Comparison of ENCODE assay signal across 8 cellular contexts in the genomic region with DNA sequence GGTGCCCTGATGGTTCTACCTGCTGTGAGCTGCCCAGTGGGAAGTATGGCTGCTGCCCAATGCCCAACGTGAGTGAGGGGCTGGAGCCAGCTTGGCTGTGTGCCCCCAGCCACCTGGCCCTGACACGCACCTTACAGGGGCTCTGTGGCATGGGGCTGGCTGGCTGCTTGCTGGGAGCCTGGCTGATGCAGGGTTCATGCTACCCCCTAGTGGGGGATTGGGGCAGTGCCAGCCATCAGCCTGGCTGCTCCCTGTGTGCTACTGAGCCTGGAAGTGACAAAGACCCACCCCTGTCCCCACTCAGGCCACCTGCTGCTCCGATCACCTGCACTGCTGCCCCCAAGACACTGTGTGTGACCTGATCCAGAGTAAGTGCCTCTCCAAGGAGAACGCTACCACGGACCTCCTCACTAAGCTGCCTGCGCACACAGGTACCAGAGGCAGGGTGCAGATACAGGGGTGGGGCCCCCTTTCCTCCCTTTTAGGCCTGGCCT. TPM values are rescaled to one million over a fixed set of nuclear protein-coding genes. Genes with fewer than 3 reads are reported as not detected.
DNase-seq lines count a peak whose midpoint lies in the region; ATAC-seq, FAIRE-seq and TF ChIP-seq lines count a peak whose summit lies in the region.

No MANE protein-coding gene starts in this region.

- H3K36me3 ChIP-seq in H1 (ENCODE audit: control insufficient read depth in 2 of 4, insufficient read depth in 4 of 4, low read length in 3 of 4): peaks cover 0 to 3% (median under 1%) of the 10 kb centered on the region in 4 experiments; a peak in 3 of 8 replicates

- H2BK120ac ChIP-seq in H1 (replicated peaks; ENCODE audit: low read depth, low read length): no peak overlapping the region

- H3K56ac ChIP-seq in H1 (replicated peaks; ENCODE audit: insufficient read length, low read depth, low read length): no peak overlapping the region

- peaks cover 0 to 8% (median 4%) of the 10 kb centered on the region in 4 experiments; a peak in 4 of 7 replicates for H3K4me1 ChIP-seq in H1 (replicated peaks in 1 of 4; ENCODE audit: control insufficient read depth in 3 of 4, insufficient read depth in 4 of 4, low read length in 3 of 4)

- no peak overlapping the region for H4K5ac ChIP-seq in H1 (ENCODE audit: insufficient read length, low read depth, low read length)

- no peak overlapping the region for H3K18ac ChIP-seq in H1 (ENCODE audit: extremely low read depth, low read length)

- H3K79me2 ChIP-seq in H1 (ENCODE audit: control insufficient read depth in 1 of 2, insufficient read depth in 2 of 2, low read length in 2 of 2): peaks cover 0 to 3% of the 10 kb centered on the region in 2 experiments; a peak in 1 of 4 replicates

- H3K27ac ChIP-seq in H1 (ENCODE audit: low read depth, low read length): no peak overlapping the region

- no peak overlapping the region for H2BK5ac ChIP-seq in H1 (ENCODE audit: low read depth, low read length)

- H3K9me3 Mint-ChIP-seq in activated CD8-positive, alpha-beta T cell treated with anti-CD3 and anti-CD28 coated beads, Interleukin-2, amount 10 ng/mL, durations not matched to agents 7 days and 5 days (ENCODE audit: insufficient read depth): no peaks in the 10 kb centered on the region
- no peaks in the 10 kb centered on the region for H3K9me3 Mint-ChIP-seq in stimulated activated effector memory CD8-positive, alpha-beta T cell treated with anti-CD3 and anti-CD28 coated beads, Interleukin-12 subunit alpha, Interleukin-12 subunit beta, amount 100 ng/mL, for 72 hours

- H3K27me3 Mint-ChIP-seq in activated CD8-positive, alpha-beta T cell treated with anti-CD3 and anti-CD28 coated beads, Interleukin-2, amount 10 ng/mL, durations not matched to agents 7 days and 5 days (ENCODE audit: low read depth): peaks cover 6% of the 10 kb centered on the region

- POLR2A ChIA-PET in activated CD8-positive, alpha-beta T cell treated with anti-CD3 and anti-CD28 coated beads, Interleukin-2, amount 10 ng/mL, durations not matched to agents 7 days and 5 days (lab: Charles Lee): no interaction called here
- POLR2A ChIA-PET in H1 (lab: Charles Lee; ENCODE audit: partially characterized antibody): interaction anchor here (1.0 to 2.2 kb wide), 9 partner anchors 10 to 322 kb away, joined by 3 to 8 read pairs (median 3); a partner anchor contains a TSS

- H3K9me3 ChIP-seq in H1 (ENCODE audit: insufficient read depth in 2 of 2, low read depth in 1 of 2, low read length in 1 of 2): no peaks in the 10 kb centered on the region

- TF ChIP-seq EP300 in H1 (IDR thresholded peaks at IDR 0.05; ENCODE audit: borderline replicate concordance in 1 of 2, low read depth in 2 of 2, low read length in 2 of 2): no peak

- no peak overlapping the region for H3K27ac Mint-ChIP-seq in activated CD8-positive, alpha-beta T cell treated with anti-CD3 and anti-CD28 coated beads, Interleukin-2, amount 10 ng/mL, durations not matched to agents 7 days and 5 days
- no peak overlapping the region for H3K27ac Mint-ChIP-seq in stimulated activated effector memory CD8-positive, alpha-beta T cell treated with anti-CD3 and anti-CD28 coated beads, Interleukin-12 subunit alpha, Interleukin-12 subunit beta, amount 100 ng/mL, for 72 hours

- H2AK5ac ChIP-seq in H1 (ENCODE audit: low read depth, low read length): no peak overlapping the region

- no peak overlapping the region for H3K14ac ChIP-seq in H1 (ENCODE audit: insufficient read length)

- 74% methylated on average over 5 of the region's 6 CpGs; no CpG with 5 or more reads in 1 of the 2 experiments for WGBS in H1 (ENCODE audit: extremely low coverage in 1 of 2, insufficient coverage in 1 of 2, insufficient read length in 1 of 2, insufficient replicate concordance in 2 of 2, low coverage in 1 of 2, low lambda C conversion rate in 2 of 2, missing lambda C conversion rate in 1 of 2), 2 experiments

- no peaks in the 10 kb centered on the region; a peak in 2 of 7 replicates for H3K27me3 ChIP-seq in H1 (replicated peaks in 1 of 4; ENCODE audit: control insufficient read depth in 3 of 4, extremely low read depth in 1 of 4, insufficient read depth in 3 of 4, low read length in 3 of 4)

- no peak overlapping the region for H3K4me2 ChIP-seq in H1 (ENCODE audit: insufficient read depth in 1 of 2, low read depth in 2 of 2, low read length in 2 of 2)

- DNase-seq in NK-92 treated with Interleukin-12 subunit alpha and Interleukin-12 subunit beta, amount 100 ng/mL, for 24 hours (lab: John Stamatoyannopoulos, UW): peak; percentile 42
- DNase-seq in NK-92 (lab: John Stamatoyannopoulos, UW; ENCODE audit: unreplicated experiment): no peak
- DNase-seq in NCI-H526 (lab: John Stamatoyannopoulos, UW): peak; percentile 28 to 87
- DNase-seq in activated CD8-positive, alpha-beta T cell treated with anti-CD3 and anti-CD28 coated beads, Interleukin-2, amount 10 ng/mL, durations not matched to agents 7 days and 5 days: peak; percentile 83
- peak in 1 of 2 experiments; percentile 90 for DNase-seq in H1 (ENCODE audit: low read depth in 1 of 2, low spot score in 2 of 2)
- DNase-seq in mucosa of gallbladder (ENCODE audit: low spot score): peak; percentile 60
- peak; percentile 69 to 86 for DNase-seq in stimulated activated effector memory CD8-positive, alpha-beta T cell treated with anti-CD3 and anti-CD28 coated beads, Interleukin-12 subunit alpha, Interleukin-12 subunit beta, amount 100 ng/mL, for 72 hours (ENCODE audit: low spot score in 2 of 2)

- no peak overlapping the region for H3K4me3 ChIP-seq in H1 (ENCODE audit: extremely low read depth in 1 of 4, insufficient read depth in 2 of 4, low read depth in 3 of 4, low read length in 4 of 4)

- FAIRE-seq in H1 (lab: Jason Lieb, UNC): no peak

- H3K79me1 ChIP-seq in H1 (ENCODE audit: low read depth, low read length): no peaks in the 10 kb centered on the region

- no peak overlapping the region for H3K23ac ChIP-seq in H1 (ENCODE audit: insufficient read length)

- no peak overlapping the region for H3K9ac ChIP-seq in H1 (replicated peaks in 1 of 4; ENCODE audit: extremely low read depth in 1 of 4, low read depth in 3 of 4, low read length in 3 of 4)

- TF ChIP-seq RAD21 in H1 (IDR thresholded peaks at IDR 0.05 in 1 of 2, conservative IDR thresholded peaks at IDR 0.05 in 1 of 2; ENCODE audit: low read depth in 2 of 2, low read length in 2 of 2): peak; percentile 81 to 82

- H2AFZ ChIP-seq in H1 (ENCODE audit: low read length): no peak overlapping the region

- H3K36me3 Mint-ChIP-seq in activated CD8-positive, alpha-beta T cell treated with anti-CD3 and anti-CD28 coated beads, Interleukin-2, amount 10 ng/mL, durations not matched to agents 7 days and 5 days (ENCODE audit: low read depth): peaks cover 12% of the 10 kb centered on the region
- no peaks in the 10 kb centered on the region for H3K36me3 Mint-ChIP-seq in stimulated activated effector memory CD8-positive, alpha-beta T cell treated with anti-CD3 and anti-CD28 coated beads, Interleukin-12 subunit alpha, Interleukin-12 subunit beta, amount 100 ng/mL, for 72 hours

- H2BK15ac ChIP-seq in H1 (ENCODE audit: low read length): no peak overlapping the region

- H3K4me1 Mint-ChIP-seq in activated CD8-positive, alpha-beta T cell treated with anti-CD3 and anti-CD28 coated beads, Interleukin-2, amount 10 ng/mL, durations not matched to agents 7 days and 5 days (ENCODE audit: low read depth): peaks cover 18% of the 10 kb centered on the region
- H3K4me1 Mint-ChIP-seq in stimulated activated effector memory CD8-positive, alpha-beta T cell treated with anti-CD3 and anti-CD28 coated beads, Interleukin-12 subunit alpha, Interleukin-12 subunit beta, amount 100 ng/mL, for 72 hours: peaks cover 23% of the 10 kb centered on the region

- no peak overlapping the region for H3K4ac ChIP-seq in H1 (replicated peaks; ENCODE audit: insufficient read length, low read depth, low read length)

- H3K4me3 Mint-ChIP-seq in activated CD8-positive, alpha-beta T cell treated with anti-CD3 and anti-CD28 coated beads, Interleukin-2, amount 10 ng/mL, durations not matched to agents 7 days and 5 days: no peak overlapping the region
- H3K4me3 Mint-ChIP-seq in stimulated activated effector memory CD8-positive, alpha-beta T cell treated with anti-CD3 and anti-CD28 coated beads, Interleukin-12 subunit alpha, Interleukin-12 subunit beta, amount 100 ng/mL, for 72 hours: no peak overlapping the region

- CTCF ChIA-PET in activated CD8-positive, alpha-beta T cell treated with anti-CD3 and anti-CD28 coated beads, Interleukin-2, amount 10 ng/mL, durations not matched to agents 7 days and 5 days (lab: Charles Lee): interaction anchor here (0.6 to 6.3 kb wide), 16 partner anchors 10 to 227 kb away, joined by 3 to 60 read pairs (median 6); a partner anchor contains a TSS
- CTCF ChIA-PET in H1 (lab: Charles Lee; ENCODE audit: partially characterized antibody): interaction anchor here (0.6 to 5.7 kb wide), 39 partner anchors 9 to 389 kb away, joined by 3 to 62 read pairs (median 4); a partner anchor contains a TSS

- H4K8ac ChIP-seq in H1 (ENCODE audit: extremely low read depth, insufficient read depth, low read length): peak overlapping the region; percentile 48; the same call in 1 of the 2 replicates

- H4K91ac ChIP-seq in H1 (replicated peaks; ENCODE audit: insufficient read length, low read length): no peak overlapping the region

- H4K20me1 ChIP-seq in H1 (replicated peaks in 1 of 2; ENCODE audit: control insufficient read depth in 1 of 2, insufficient read depth in 2 of 2, low read length in 2 of 2): peaks cover 4 to 27% of the 10 kb centered on the region in 2 experiments

- TF ChIP-seq CTCF in H1 (IDR thresholded peaks at IDR 0.05; ENCODE audit: control extremely low read depth in 1 of 3, insufficient read depth in 1 of 3, low read depth in 1 of 3, low read length in 3 of 3): peak; percentile 82 to 95 (median 90)

- peak; percentile 86 for ATAC-seq in activated CD8-positive, alpha-beta T cell treated with anti-CD3 and anti-CD28 coated beads, Interleukin-2, amount 10 ng/mL, durations not matched to agents 7 days and 5 days
- peak; percentile 75 for ATAC-seq in stimulated activated effector memory CD8-positive, alpha-beta T cell treated with anti-CD3 and anti-CD28 coated beads, Interleukin-12 subunit alpha, Interleukin-12 subunit beta, amount 100 ng/mL, for 72 hours
- no peak for ATAC-seq in GM21786 (IDR thresholded peaks at IDR 0.05; ENCODE audit: unreplicated experiment)

- no peak for TF ChIP-seq POLR2A in H1 (IDR thresholded peaks at IDR 0.05; ENCODE audit: control extremely low read depth in 1 of 2, low read depth in 2 of 2, low read length in 2 of 2)

- no peak overlapping the region for H2BK12ac ChIP-seq in H1 (ENCODE audit: low read depth, low read length)

- H3K23me2 ChIP-seq in H1 (ENCODE audit: low read depth, low read length): peaks cover 8% of the 10 kb centered on the region; the same call in 1 of the 2 replicates

- no peak overlapping the region for H2BK20ac ChIP-seq in H1 (ENCODE audit: low read length)

RNA-seq across cellular contexts. Expression of a gene that starts 5.7 kb away (rescaled TPM):
- total RNA-seq in activated CD8-positive, alpha-beta T cell treated with anti-CD3 and anti-CD28 coated beads, Interleukin-2, amount 10 ng/mL, durations not matched to agents 7 days and 5 days: 10 to 100 TPM; 45.6 to 46.7 TPM
- total RNA-seq in H1 (2021; fragmentation: NEBNext Ultra II Directional; extraction: Animal tissue kit (Norgen Biotek cat#: 25700)): 108 and 117 TPM in 2 replicates
- polyA plus RNA-seq in H1 (2011; rRNA removed): 387 and 526 TPM in 2 replicates
- polyA plus RNA-seq in H1 (2011; cell fraction: cytosol; rRNA removed): 143 TPM
- polyA plus RNA-seq in H1 (2011; cell fraction: nucleus; rRNA removed): 360 TPM
- 137 to 183 TPM (median 169 TPM) in 4 replicates for polyA plus RNA-seq in H1 (2012, experiment 1 of 2)
- 165 TPM for polyA plus RNA-seq in H1 (2012, experiment 2 of 2)
- 258 TPM for polyA plus RNA-seq in H1 (2013, experiment 1 of 2)
- polyA plus RNA-seq in H1 (2013, experiment 2 of 2): 236 TPM
- polyA minus RNA-seq in H1 (2011; rRNA and poly(A)+ RNA removed): 66.1 and 115 TPM in 2 replicates
- polyA minus RNA-seq in H1 (2011; cell fraction: cytosol; rRNA and poly(A)+ RNA removed): 135 TPM
- 88.4 TPM for polyA minus RNA-seq in H1 (2011; cell fraction: nucleus; rRNA and poly(A)+ RNA removed)
- 385 TPM for total RNA-seq in mucosa of gallbladder

RNA-seq across cellular contexts. Expression of a gene that starts 12.9 kb away (rescaled TPM):
- total RNA-seq in activated CD8-positive, alpha-beta T cell treated with anti-CD3 and anti-CD28 coated beads, Interleukin-2, amount 10 ng/mL, durations not matched to agents 7 days and 5 days: under 1 TPM; 0.37 to 0.45 TPM
- 23.9 and 24.1 TPM in 2 replicates for total RNA-seq in H1 (2021; fragmentation: NEBNext Ultra II Directional; extraction: Animal tissue kit (Norgen Biotek cat#: 25700))
- 21.9 and 31.8 TPM in 2 replicates for polyA plus RNA-seq in H1 (2011; rRNA removed)
- polyA plus RNA-seq in H1 (2011; cell fraction: cytosol; rRNA removed): 21.7 TPM
- polyA plus RNA-seq in H1 (2011; cell fraction: nucleus; rRNA removed): 37.0 TPM
- 10.4 to 25.0 TPM (median 21.9 TPM) in 4 replicates for polyA plus RNA-seq in H1 (2012, experiment 1 of 2)
- polyA plus RNA-seq in H1 (2012, experiment 2 of 2): 11.7 TPM
- 15.4 TPM for polyA plus RNA-seq in H1 (2013, experiment 1 of 2)
- 15.9 TPM for polyA plus RNA-seq in H1 (2013, experiment 2 of 2)
- polyA minus RNA-seq in H1 (2011; rRNA and poly(A)+ RNA removed): 14.7 and 17.9 TPM in 2 replicates
- 22.5 TPM for polyA minus RNA-seq in H1 (2011; cell fraction: cytosol; rRNA and poly(A)+ RNA removed)
- polyA minus RNA-seq in H1 (2011; cell fraction: nucleus; rRNA and poly(A)+ RNA removed): 24.7 TPM
- 4.0 TPM for total RNA-seq in mucosa of gallbladder

RNA-seq across cellular contexts. Expression of a gene that starts 26.2 kb away (rescaled TPM):
- 100 to 1,000 TPM; 140 to 141 TPM for total RNA-seq in activated CD8-positive, alpha-beta T cell treated with anti-CD3 and anti-CD28 coated beads, Interleukin-2, amount 10 ng/mL, durations not matched to agents 7 days and 5 days
- 189 and 200 TPM in 2 replicates for total RNA-seq in H1 (2021; fragmentation: NEBNext Ultra II Directional; extraction: Animal tissue kit (Norgen Biotek cat#: 25700))
- 291 and 408 TPM in 2 replicates for polyA plus RNA-seq in H1 (2011; rRNA removed)
- polyA plus RNA-seq in H1 (2011; cell fraction: cytosol; rRNA removed): 282 TPM
- polyA plus RNA-seq in H1 (2011; cell fraction: nucleus; rRNA removed): 575 TPM
- polyA plus RNA-seq in H1 (2012, experiment 1 of 2): 156 to 250 TPM (median 229 TPM) in 4 replicates
- 230 TPM for polyA plus RNA-seq in H1 (2012, experiment 2 of 2)
- 181 TPM for polyA plus RNA-seq in H1 (2013, experiment 1 of 2)
- 173 TPM for polyA plus RNA-seq in H1 (2013, experiment 2 of 2)
- polyA minus RNA-seq in H1 (2011; rRNA and poly(A)+ RNA removed): 74.8 and 88.3 TPM in 2 replicates
- polyA minus RNA-seq in H1 (2011; cell fraction: cytosol; rRNA and poly(A)+ RNA removed): 85.4 TPM
- 119 TPM for polyA minus RNA-seq in H1 (2011; cell fraction: nucleus; rRNA and poly(A)+ RNA removed)
- total RNA-seq in mucosa of gallbladder: 140 TPM

RNA-seq across cellular contexts. Expression of a gene that starts 38.7 kb away (rescaled TPM):
- total RNA-seq in activated CD8-positive, alpha-beta T cell treated with anti-CD3 and anti-CD28 coated beads, Interleukin-2, amount 10 ng/mL, durations not matched to agents 7 days and 5 days: under 1 TPM; 0.39 to 0.82 TPM
- total RNA-seq in H1 (2021; fragmentation: NEBNext Ultra II Directional; extraction: Animal tissue kit (Norgen Biotek cat#: 25700)): 11.3 and 12.3 TPM in 2 replicates
- polyA plus RNA-seq in H1 (2011; rRNA removed): 6.9 and 12.4 TPM in 2 replicates
- polyA plus RNA-seq in H1 (2011; cell fraction: cytosol; rRNA removed): 11.4 TPM
- polyA plus RNA-seq in H1 (2011; cell fraction: nucleus; rRNA removed): 59.9 TPM
- 9.1 to 21.1 TPM (median 16.5 TPM) in 4 replicates for polyA plus RNA-seq in H1 (2012, experiment 1 of 2)
- 7.0 TPM for polyA plus RNA-seq in H1 (2012, experiment 2 of 2)
- polyA plus RNA-seq in H1 (2013, experiment 1 of 2): 8.8 TPM
- polyA plus RNA-seq in H1 (2013, experiment 2 of 2): 6.7 TPM
- 5.8 and 5.9 TPM in 2 replicates for polyA minus RNA-seq in H1 (2011; rRNA and poly(A)+ RNA removed)
- polyA minus RNA-seq in H1 (2011; cell fraction: cytosol; rRNA and poly(A)+ RNA removed): 6.3 TPM
- polyA minus RNA-seq in H1 (2011; cell fraction: nucleus; rRNA and poly(A)+ RNA removed): 16.0 TPM
- total RNA-seq in mucosa of gallbladder: 2.9 TPM

RNA-seq across cellular contexts. Expression of a gene that starts 42.4 kb away (rescaled TPM):
- total RNA-seq in activated CD8-positive, alpha-beta T cell treated with anti-CD3 and anti-CD28 coated beads, Interleukin-2, amount 10 ng/mL, durations not matched to agents 7 days and 5 days: under 1 TPM in 1 of 2 experiments, not detected in 1; 0.18 TPM
- 6.1 and 6.4 TPM in 2 replicates for total RNA-seq in H1 (2021; fragmentation: NEBNext Ultra II Directional; extraction: Animal tissue kit (Norgen Biotek cat#: 25700))
- polyA plus RNA-seq in H1 (2011; rRNA removed): 13.8 and 15.6 TPM in 2 replicates
- 11.9 TPM for polyA plus RNA-seq in H1 (2011; cell fraction: cytosol; rRNA removed)
- polyA plus RNA-seq in H1 (2011; cell fraction: nucleus; rRNA removed): 23.7 TPM
- 4.5 to 8.2 TPM (median 6.2 TPM) in 4 replicates for polyA plus RNA-seq in H1 (2012, experiment 1 of 2)
- 5.1 TPM for polyA plus RNA-seq in H1 (2012, experiment 2 of 2)
- polyA plus RNA-seq in H1 (2013, experiment 1 of 2): 4.7 TPM
- polyA plus RNA-seq in H1 (2013, experiment 2 of 2): 4.5 TPM
- polyA minus RNA-seq in H1 (2011; rRNA and poly(A)+ RNA removed): 3.8 and 4.3 TPM in 2 replicates
- 6.8 TPM for polyA minus RNA-seq in H1 (2011; cell fraction: cytosol; rRNA and poly(A)+ RNA removed)
- 3.4 TPM for polyA minus RNA-seq in H1 (2011; cell fraction: nucleus; rRNA and poly(A)+ RNA removed)
- total RNA-seq in mucosa of gallbladder: 1.4 TPM
